ENCODE assay signal across 20 cellular contexts in the genomic region with DNA sequence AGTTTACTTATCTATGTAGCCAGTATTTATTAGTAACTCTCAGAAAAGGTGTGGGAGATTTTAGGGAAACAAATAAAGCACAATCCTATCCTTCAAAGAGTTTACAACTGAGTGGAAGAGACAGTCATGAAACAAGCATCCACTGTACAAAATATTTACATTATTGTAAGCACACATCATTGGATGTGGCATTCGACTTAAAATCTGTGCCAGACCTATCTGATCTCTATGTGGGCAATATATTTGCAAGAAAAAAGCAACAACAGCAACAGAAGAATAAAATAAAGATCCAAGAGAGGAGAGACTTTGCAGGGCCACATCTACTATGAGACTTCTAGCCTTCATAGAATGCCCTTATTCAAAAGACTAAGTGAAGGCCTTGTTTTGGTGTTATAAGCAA.
DNase-seq lines count a peak whose midpoint lies in the region; ATAC-seq, FAIRE-seq and TF ChIP-seq lines count a peak whose summit lies in the region.
"Had no signal": no experiment of that assay in that cellular context is flagged by ENCODE, and none has a peak within 500 bp of the region (broad histone marks: within the 10 kb centered on the region; RNA-seq: fewer than 3 reads in every experiment).

No MANE protein-coding gene starts in this region.

- TF ChIP-seq POLR2A in IMR-90 (IDR thresholded peaks at IDR 0.05; ENCODE audit: low read depth, low read length): no peak

- H3K4me1 ChIP-seq in IMR-90 (ENCODE audit: control insufficient read depth, insufficient read depth, low read length) (peaks cover 9% of the 10 kb centered on the region), adipocyte (ENCODE audit: control insufficient read depth, insufficient read depth, low read length) (no peaks in the 10 kb centered on the region), kidney (ENCODE audit: control insufficient read depth in 1 of 2, insufficient read depth in 1 of 2, low read depth in 1 of 2, low read length in 2 of 2) (no peaks in the 10 kb centered on the region)
- H3K4me1 ChIP-seq: Caco-2, HAP-1 had no signal

- H2BK20ac ChIP-seq in IMR-90 (ENCODE audit: low read depth, low read length): peak overlapping the region; percentile 38; the same call in 1 of the 2 replicates

- dilution Hi-C loops in IMR-90 (cut with HindIII; ENCODE audit: low sequenced_read_pairs, unreplicated experiment): no loop called here

- peaks cover 2% of the 10 kb centered on the region; the same call in 1 of the 2 replicates for H3K9me1 ChIP-seq in IMR-90 (ENCODE audit: insufficient read depth, low read length)

- intact Hi-C loops in IMR-90 (cut with micrococcal nuclease): loop anchor here (1.0 to 10.0 kb wide), 5 partner anchors 52 to 302 kb away; no protein-coding TSS in a partner anchor
- intact Hi-C loops in kidney (cut with DNase I): no loop called here

- H2BK15ac ChIP-seq in IMR-90 (ENCODE audit: low read depth, low read length): peak overlapping the region; percentile 72; the same call in 1 of the 3 replicates

- CTCF ChIA-PET in IMR-90 (lab: Yijun Ruan, JAX): no interaction called here

- H2BK120ac ChIP-seq in IMR-90 (ENCODE audit: low read depth, low read length): peak overlapping the region; percentile 87

- POLR2A ChIA-PET in IMR-90 (lab: Charles Lee; ENCODE audit: unreplicated experiment): no interaction called here

- H3K79me1 ChIP-seq in IMR-90 (ENCODE audit: low read depth in 1 of 2, low read length in 2 of 2): no peaks in the 10 kb centered on the region

- H3K27ac ChIP-seq in IMR-90 (ENCODE audit: insufficient read depth, low read length) (peak overlapping the region; percentile 95; the same call in 1 of the 2 replicates), kidney (ENCODE audit: low read depth in 2 of 2, low read length in 2 of 2) (no peak overlapping the region)
- H3K27ac ChIP-seq: C4-2B, HL-60 had no signal

- H3K4me2 ChIP-seq in IMR-90 (ENCODE audit: low read depth, low read length): no peak overlapping the region; the same call in 1 of the 2 replicates

- H3K4me3 ChIP-seq in IMR-90 (ENCODE audit: insufficient read depth, low read depth, low read length): no peak overlapping the region
- no peak overlapping the region for H3K4me3 ChIP-seq in adipocyte (ENCODE audit: low read length)
- H3K4me3 ChIP-seq in foreskin fibroblast (ENCODE audit: low read depth in 1 of 2, low read length in 2 of 2): no peak overlapping the region
- H3K4me3 ChIP-seq in kidney (ENCODE audit: low read length in 2 of 2): no peak overlapping the region
- no peak overlapping the region for H3K4me3 ChIP-seq in MG63
- H3K4me3 ChIP-seq: HAP-1, K562 had no signal

- no peak overlapping the region for H3K23ac ChIP-seq in IMR-90 (ENCODE audit: low read depth, low read length)

- TF ChIP-seq RAD21 in IMR-90 (IDR thresholded peaks at IDR 0.05; ENCODE audit: low read length): no peak

- H2AK9ac ChIP-seq in IMR-90 (replicated peaks; ENCODE audit: low read depth, low read length, poor library complexity): no peak overlapping the region

- no peaks in the 10 kb centered on the region for H3K36me3 ChIP-seq in IMR-90 (ENCODE audit: control insufficient read depth, insufficient read depth, low read length)
- no peaks in the 10 kb centered on the region for H3K36me3 ChIP-seq in adipocyte (ENCODE audit: control insufficient read depth, insufficient read depth, low read length, severe bottlenecking)
- H3K36me3 ChIP-seq in kidney (ENCODE audit: control insufficient read depth in 1 of 2, insufficient read depth in 2 of 2, low read length in 2 of 2): no peaks in the 10 kb centered on the region
- H3K36me3 ChIP-seq in MG63: no peaks in the 10 kb centered on the region
- H3K36me3 ChIP-seq: HAP-1 had no signal

- H2AK5ac ChIP-seq in IMR-90 (ENCODE audit: low read depth, low read length): 0 out of 2 replicates have a peak overlapping the region, but pooled peaks have one; percentile 20

- ATAC-seq in IMR-90 (ENCODE audit: low read depth) (peak; percentile 36), GM21447 (IDR thresholded peaks at IDR 0.05; ENCODE audit: unreplicated experiment) (no peak)
- ATAC-seq: K562 had no signal

- peak overlapping the region; percentile 83; the same call in 1 of the 2 replicates for H4K5ac ChIP-seq in IMR-90 (ENCODE audit: low read depth, low read length)

- H3K27me3 ChIP-seq in IMR-90 (ENCODE audit: control insufficient read depth, insufficient read depth, low read length): no peaks in the 10 kb centered on the region
- no peaks in the 10 kb centered on the region for H3K27me3 ChIP-seq in adipocyte (replicated peaks; ENCODE audit: control insufficient read depth, insufficient read depth, low read length)
- no peaks in the 10 kb centered on the region for H3K27me3 ChIP-seq in MG63

- H4K8ac ChIP-seq in IMR-90 (ENCODE audit: low read depth in 2 of 2, low read length in 2 of 2): peak overlapping the region; percentile 46 to 75; a peak in 2 of 4 replicates

- H4K91ac ChIP-seq in IMR-90 (ENCODE audit: insufficient read depth, low read depth, low read length): peak overlapping the region; percentile 69; the same call in 1 of the 2 replicates

- no peak overlapping the region for H2AFZ ChIP-seq in IMR-90 (replicated peaks; ENCODE audit: low read length, poor library complexity)

- DNase-seq in IMR-90 (peak; percentile 52), adipocyte (ENCODE audit: low read depth) (peak; percentile 6), foreskin fibroblast (peak; percentile 10 to 16), kidney (no peak), amygdala (lab: John Stamatoyannopoulos, UW) (no peak), MG63 (no peak)
- DNase-seq: ACHN; AML-193; Caco-2; CD4-positive, alpha-beta T cell; GDM1 had no signal

- no peak overlapping the region for H3K14ac ChIP-seq in IMR-90 (replicated peaks; ENCODE audit: low read depth, low read length)

- H3K9me3 ChIP-seq in IMR-90 (ENCODE audit: control insufficient read depth, insufficient read depth, low read length) (no peaks in the 10 kb centered on the region), adipocyte (ENCODE audit: control insufficient read depth, low read length) (no peaks in the 10 kb centered on the region), kidney (ENCODE audit: control insufficient read depth in 1 of 2, low read length in 2 of 2) (no peaks in the 10 kb centered on the region), MG63 (peaks cover 7% of the 10 kb centered on the region; the same call in 1 of the 2 replicates)
- H3K9me3 ChIP-seq: Caco-2, HAP-1 had no signal

- H3K9ac ChIP-seq in IMR-90 (ENCODE audit: low read depth, low read length) (no peak overlapping the region), adipocyte (ENCODE audit: low read length) (no peak overlapping the region), kidney (ENCODE audit: low read length in 2 of 2) (no peak overlapping the region)

- H3K4ac ChIP-seq in IMR-90 (ENCODE audit: low read depth, low read length): peak overlapping the region; percentile 59; the same call in 1 of the 2 replicates

- H3K56ac ChIP-seq in IMR-90 (ENCODE audit: extremely low read depth, insufficient read depth, low read length): peak overlapping the region; percentile 67

- no CpG with 5 or more reads among the region's 1 CpG for WGBS in IMR-90 (ENCODE audit: extremely low coverage in 2 of 2, insufficient read length in 1 of 2), 2 experiments

- H4K20me1 ChIP-seq in IMR-90 (ENCODE audit: insufficient read depth, low read length): no peaks in the 10 kb centered on the region

- TF ChIP-seq CTCF in IMR-90 (conservative IDR thresholded peaks at IDR 0.05; ENCODE audit: low read depth, low read length) (no peak), foreskin fibroblast (IDR thresholded peaks at IDR 0.05; ENCODE audit: low read depth, low read length) (no peak), kidney (IDR thresholded peaks at IDR 0.05; ENCODE audit: borderline replicate concordance, extremely low read depth, insufficient read depth) (no peak)

- no peak for FAIRE-seq in kidney (lab: Jason Lieb, UNC)
- FAIRE-seq: A204.1, D721Med, GM12892, GM18507, K562 had no signal

- peak overlapping the region; percentile 89; the same call in 1 of the 2 replicates for H3K18ac ChIP-seq in IMR-90 (ENCODE audit: low read depth, low read length)

- in situ Hi-C loops in IMR-90 (cut with MboI; ENCODE audit: low sequenced_read_pairs): no loop called here

- BruUV-seq in IMR-90 (replicated peaks; lab: Mats Ljungman, UMichigan): no TSS peak

- H2BK5ac ChIP-seq in IMR-90 (ENCODE audit: low read depth, low read length, poor library complexity, severe bottlenecking): peak overlapping the region; percentile 96

TF ChIP-seq in IMR-90, 13 proteins besides CTCF, POLR2A, EP300 and RAD21 (continues in another document):
- TF ChIP-seq MAFK (IDR thresholded peaks at IDR 0.05; ENCODE audit: low read depth, low read length) (no peak), CEBPB (IDR thresholded peaks at IDR 0.05; ENCODE audit: low read depth, low read length) (no peak), NFE2L2 (IDR thresholded peaks at IDR 0.05; ENCODE audit: low read depth, low read length) (no peak), RCOR1 (IDR thresholded peaks at IDR 0.05; ENCODE audit: insufficient replicate concordance, low read length) (no peak), ELK1 (IDR thresholded peaks at IDR 0.05; ENCODE audit: borderline replicate concordance, low read depth, low read length) (no peak), RFX5 (IDR thresholded peaks at IDR 0.05; ENCODE audit: low read depth, low read length) (no peak), BHLHE40 (IDR thresholded peaks at IDR 0.05; ENCODE audit: low read depth, low read length) (no peak), MXI1 (IDR thresholded peaks at IDR 0.05; ENCODE audit: borderline replicate concordance, low read depth, low read length) (no peak), SMC3 (IDR thresholded peaks at IDR 0.05; ENCODE audit: low read depth, low read length) (no peak), FOS (IDR thresholded peaks at IDR 0.05; ENCODE audit: low read depth, low read length) (no peak), CHD1 (IDR thresholded peaks at IDR 0.05; ENCODE audit: low read depth, low read length) (no peak)
- TF ChIP-seq, protein P1, sequence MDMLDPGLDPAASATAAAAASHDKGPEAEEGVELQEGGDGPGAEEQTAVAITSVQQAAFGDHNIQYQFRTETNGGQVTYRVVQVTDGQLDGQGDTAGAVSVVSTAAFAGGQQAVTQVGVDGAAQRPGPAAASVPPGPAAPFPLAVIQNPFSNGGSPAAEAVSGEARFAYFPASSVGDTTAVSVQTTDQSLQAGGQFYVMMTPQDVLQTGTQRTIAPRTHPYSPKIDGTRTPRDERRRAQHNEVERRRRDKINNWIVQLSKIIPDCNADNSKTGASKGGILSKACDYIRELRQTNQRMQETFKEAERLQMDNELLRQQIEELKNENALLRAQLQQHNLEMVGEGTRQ (IDR thresholded peaks at IDR 0.05; ENCODE audit: low read depth, low read length): no peak

Comparison
In these comparisons a context has a peak if more than half of its experiments do, and no peak if none do; other contexts are left out.
1. DNase-seq: peak in IMR-90 (single experiment), adipocyte (single experiment) and foreskin fibroblast (2 of 2); none in kidney (single experiment), amygdala (0 of 56) and MG63 (single experiment).